In genomic region chr2:38547791-38548190, GRCh38 we compare ENCODE assay signal across 24 cellular contexts.
"Had no signal": no experiment of that assay in that cellular context is flagged by ENCODE, and none has a peak within 500 bp of the region (broad histone marks: within the 10 kb centered on the region; RNA-seq: fewer than 3 reads in every experiment).

No MANE protein-coding gene starts in this region.

- H3K36me3 ChIP-seq: gastrocnemius medialis, lower lobe of right lung, ovary, thoracic aorta, upper lobe of left lung, uterus had no signal

- H3K4me1 ChIP-seq: gastrocnemius medialis, lower lobe of right lung, psoas muscle, uterus had no signal

- H3K4me3 ChIP-seq: dorsolateral prefrontal cortex, gastrocnemius medialis, lower lobe of right lung, ovary, psoas muscle, skin epidermis, spleen, thoracic aorta, tibial nerve, upper lobe of left lung, uterus had no signal

- ATAC-seq: gastrocnemius medialis; left ventricle myocardium superior; lower lobe of right lung; naive thymus-derived CD8-positive, alpha-beta T cell; psoas muscle; right cardiac atrium; stimulated activated memory B cell treated with anti-CD40 and anti-IgM and Interleukin-4, amounts not matched to agents 10 μg/mL and 1 μg/mL and 100 μg/mL, for 72 hours; stimulated activated naive CD8-positive, alpha-beta T cell treated with anti-CD3 and anti-CD28 coated beads, Interleukin-15, Interleukin-2, amounts not matched to agents 100 U/mL and 50 U/mL, for 24 hours had no signal

- DNase-seq: dorsolateral prefrontal cortex; effector CD4-positive, alpha-beta T cell; foreskin fibroblast; gastrocnemius medialis; head of caudate nucleus; left ventricle myocardium superior; lower lobe of right lung; naive thymus-derived CD8-positive, alpha-beta T cell; nephron progenitor cell; nucleus accumbens; ovary; posterior cingulate gyrus; psoas muscle; right cardiac atrium; spleen; stimulated activated CD4-positive, alpha-beta T cell treated with anti-CD3 and anti-CD28 coated beads, Interleukin-4, amount 100 ng/mL, for 4 hours; stimulated activated naive CD8-positive, alpha-beta T cell treated with anti-CD3 and anti-CD28 coated beads, Interleukin-15, Interleukin-2, amounts not matched to agents 100 U/mL and 50 U/mL, for 24 hours; upper lobe of left lung; uterus had no signal

- H3K27me3 ChIP-seq: gastrocnemius medialis, ovary, tibial nerve, upper lobe of left lung, uterus had no signal

- H3K27ac ChIP-seq: dorsolateral prefrontal cortex, gastrocnemius medialis, lower lobe of right lung, ovary, psoas muscle, skin epidermis, spleen, thoracic aorta, tibial nerve, upper lobe of left lung, uterus had no signal

- H3K9me3 ChIP-seq: gastrocnemius medialis, lower lobe of right lung, psoas muscle, spleen, thoracic aorta, upper lobe of left lung, uterus had no signal

- FAIRE-seq: keratinocyte had no signal
